8 cellular contexts compared by ENCODE assay signal in genomic region chr16:66517586-66518263, GRCh38. TPM values are rescaled to one million over a fixed set of nuclear protein-coding genes. Genes with fewer than 3 reads are reported as not detected.
A peak's percentile ranks its signal among the peaks of the same experiment; 100 is the strongest.
DNase-seq lines count a peak whose midpoint lies in the region; ATAC-seq and TF ChIP-seq lines count a peak whose summit lies in the region.

No MANE protein-coding gene starts in this region.

- intact Hi-C loops in upper lobe of right lung (cut with DNase I): no loop called here

- H3K27ac ChIP-seq in upper lobe of right lung: peak overlapping the region; percentile 97

- no peaks in the 10 kb centered on the region for H3K27me3 Mint-ChIP-seq in activated T-cell treated with anti-CD3 and anti-CD28 coated beads, Interleukin-2, amount 50 U/mL, for 24 hours
- no peaks in the 10 kb centered on the region for H3K27me3 Mint-ChIP-seq in brain

- peak overlapping the region; percentile 78 for H3K4me3 Mint-ChIP-seq in activated T-cell treated with anti-CD3 and anti-CD28 coated beads, Interleukin-2, amount 50 U/mL, for 24 hours
- no peak overlapping the region for H3K4me3 Mint-ChIP-seq in brain

- H3K36me3 ChIP-seq in mucosa of stomach (ENCODE audit: control insufficient read depth, insufficient read depth, low read length) (peaks cover 9% of the 10 kb centered on the region), upper lobe of right lung (no peaks in the 10 kb centered on the region)

- no peak for TF ChIP-seq CTCF in brain (conservative IDR thresholded peaks at IDR 0.05)
- no peak for TF ChIP-seq CTCF in upper lobe of right lung (IDR thresholded peaks at IDR 0.05)

- H3K4me1 ChIP-seq in mucosa of stomach (ENCODE audit: control insufficient read depth, insufficient read depth, low read length) (peaks cover 63% of the 10 kb centered on the region), upper lobe of right lung (peaks cover 78% of the 10 kb centered on the region)

- no peaks in the 10 kb centered on the region for H3K36me3 Mint-ChIP-seq in activated T-cell treated with anti-CD3 and anti-CD28 coated beads, Interleukin-2, amount 50 U/mL, for 24 hours (ENCODE audit: low read depth)
- H3K36me3 Mint-ChIP-seq in brain: peaks cover 80% of the 10 kb centered on the region

- peak overlapping the region; percentile 89 for H3K9ac ChIP-seq in mucosa of stomach (ENCODE audit: low read length)

- H3K9me3 ChIP-seq in mucosa of stomach (ENCODE audit: control insufficient read depth, low read length) (no peaks in the 10 kb centered on the region), upper lobe of right lung (no peaks in the 10 kb centered on the region)

- H3K4me1 Mint-ChIP-seq in activated T-cell treated with anti-CD3 and anti-CD28 coated beads, Interleukin-2, amount 50 U/mL, for 24 hours (ENCODE audit: low read depth): peaks cover 80% of the 10 kb centered on the region
- peaks cover 17% of the 10 kb centered on the region for H3K4me1 Mint-ChIP-seq in brain

- DNase-seq in activated T-cell treated with anti-CD3 and anti-CD28 coated beads, Interleukin-2, amount 50 U/mL, for 24 hours: no peak
- DNase-seq in activated T-cell treated with anti-CD3 and anti-CD28 coated beads, Interleukin-2, amount 50 U/mL, for 1 hour: no peak
- DNase-seq in upper lobe of right lung: no peak
- DNase-seq in DMS79 (lab: John Stamatoyannopoulos, UW): no peak
- no peak for DNase-seq in retina

- H3K4me3 ChIP-seq in mucosa of stomach (ENCODE audit: low read length): peak overlapping the region; percentile 32
- H3K4me3 ChIP-seq in upper lobe of right lung: peak overlapping the region; percentile 34

- peak overlapping the region; percentile 95 for H3K27ac Mint-ChIP-seq in activated T-cell treated with anti-CD3 and anti-CD28 coated beads, Interleukin-2, amount 50 U/mL, for 24 hours
- peak overlapping the region in 4 of 5 experiments; percentile 90 to 96 (median 94) for H3K27ac Mint-ChIP-seq in brain

- no peaks in the 10 kb centered on the region for H3K27me3 ChIP-seq in mucosa of stomach (ENCODE audit: control insufficient read depth, insufficient read depth, low read length)
- H3K27me3 ChIP-seq in upper lobe of right lung: no peaks in the 10 kb centered on the region

- H3K9me3 Mint-ChIP-seq in activated T-cell treated with anti-CD3 and anti-CD28 coated beads, Interleukin-2, amount 50 U/mL, for 24 hours: no peaks in the 10 kb centered on the region
- no peaks in the 10 kb centered on the region for H3K9me3 Mint-ChIP-seq in brain

- ATAC-seq in upper lobe of right lung: no peak
- no peak for ATAC-seq in HG02840 (IDR thresholded peaks at IDR 0.05; ENCODE audit: low FRiP score, unreplicated experiment)

RNA-seq across cellular contexts. Expression of gene TK2, which starts 32.2 kb away (rescaled TPM):
- polyA plus RNA-seq in brain (ENCODE audit: insufficient read depth, low read depth, low replicate concordance): 18.2 TPM
- total RNA-seq in upper lobe of right lung: 36.1 TPM

RNA-seq across cellular contexts. Expression of gene CKLF, which starts 34.7 kb away (rescaled TPM):
- polyA plus RNA-seq in brain (ENCODE audit: insufficient read depth, low read depth, low replicate concordance): 90.4 TPM
- total RNA-seq in upper lobe of right lung: 57.6 TPM

RNA-seq across cellular contexts. Expression of gene CMTM1, which starts 48.5 kb away (rescaled TPM):
- polyA plus RNA-seq in brain (ENCODE audit: insufficient read depth, low read depth, low replicate concordance): 1.1 TPM
- 8.4 TPM for total RNA-seq in upper lobe of right lung
